Comparison of ENCODE assay signal across 10 cellular contexts in the genomic region with DNA sequence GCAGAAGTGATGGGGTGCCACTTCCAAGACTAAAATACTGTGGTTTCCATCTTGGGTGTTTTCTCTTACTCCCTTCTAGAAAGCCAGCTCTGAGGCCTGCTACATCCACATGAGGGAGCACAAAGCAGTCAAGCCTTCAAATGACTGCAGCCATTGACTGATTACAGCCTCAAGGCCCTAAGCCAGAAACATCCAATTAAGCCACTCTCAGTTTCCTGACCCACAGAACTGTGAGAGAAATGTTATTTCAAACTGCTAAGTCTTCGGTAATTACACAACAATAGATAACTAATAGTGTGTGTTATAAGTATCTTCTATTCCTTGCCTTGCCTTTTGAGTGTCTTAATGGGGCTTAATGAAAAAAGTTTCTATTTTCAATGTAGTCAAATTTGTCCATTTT. TPM values are rescaled to one million over a fixed set of nuclear protein-coding genes. Genes with fewer than 3 reads are reported as not detected.
DNase-seq lines count a peak whose midpoint lies in the region; ATAC-seq and TF ChIP-seq lines count a peak whose summit lies in the region.
"Had no signal": no experiment of that assay in that cellular context is flagged by ENCODE, and none has a peak within 500 bp of the region (broad histone marks: within the 10 kb centered on the region; RNA-seq: fewer than 3 reads in every experiment).

No MANE protein-coding gene starts in this region.

- H3K36me3 ChIP-seq in parathyroid adenoma (ENCODE audit: control insufficient read depth, insufficient read depth, low read length) = no peaks in the 10 kb centered on the region
- H3K36me3 ChIP-seq: neutrophil had no signal

- peak; percentile 12 for TF ChIP-seq CTCF in parathyroid adenoma (IDR thresholded peaks at IDR 0.05)

- no peak overlapping the region for H3K27ac ChIP-seq in parathyroid adenoma
- H3K27ac ChIP-seq: neutrophil had no signal

- H3K36me3 Mint-ChIP-seq in T-helper 17 cell (ENCODE audit: low read depth) = no peaks in the 10 kb centered on the region

- no peaks in the 10 kb centered on the region for H3K27me3 Mint-ChIP-seq in T-helper 17 cell

- H3K27me3 ChIP-seq in parathyroid adenoma (ENCODE audit: control insufficient read depth, insufficient read depth, low read length) = no peaks in the 10 kb centered on the region
- H3K27me3 ChIP-seq: neutrophil had no signal

- no peak overlapping the region for H3K4me2 ChIP-seq in parathyroid adenoma (ENCODE audit: low read length)

- H3K4me3 Mint-ChIP-seq in T-helper 17 cell = no peak overlapping the region

- peaks cover 46% of the 10 kb centered on the region for H3K4me1 Mint-ChIP-seq in T-helper 17 cell

- no peak overlapping the region for H3K9ac ChIP-seq in parathyroid adenoma

- peaks cover 3% of the 10 kb centered on the region for H3K4me1 ChIP-seq in parathyroid adenoma

- H3K9me3 ChIP-seq in parathyroid adenoma (ENCODE audit: control insufficient read depth, low read length) (no peaks in the 10 kb centered on the region), T-helper 17 cell (ENCODE audit: control insufficient read depth, low read length, poor library complexity, severe bottlenecking) (no peaks in the 10 kb centered on the region)
- H3K9me3 ChIP-seq: neutrophil had no signal

- ATAC-seq in GM19455 (IDR thresholded peaks at IDR 0.05; ENCODE audit: unreplicated experiment) (no peak), T-helper 17 cell (no peak), HG03378 (IDR thresholded peaks at IDR 0.05; ENCODE audit: unreplicated experiment) (no peak)

- no peak overlapping the region for H3K27ac Mint-ChIP-seq in T-helper 17 cell

- H3K79me2 ChIP-seq in parathyroid adenoma = peaks cover 50% of the 10 kb centered on the region

- no peak overlapping the region for H3K4me3 ChIP-seq in parathyroid adenoma (ENCODE audit: low read depth, low read length)

- DNase-seq in NCI-H1694 (lab: John Stamatoyannopoulos, UW) (peak; percentile 7), NCI-H1694 treated with DMSO at 0.1 percent for 48 hours (lab: John Stamatoyannopoulos, UW) (no peak), NCI-H2171 treated with DMSO at 0.1 percent for 48 hours (lab: John Stamatoyannopoulos, UW) (peak; percentile 72), dermis blood vessel endothelial cell (peak; percentile 7), T-helper 17 cell (no peak)
- DNase-seq: stimulated activated CD4-positive, alpha-beta T cell treated with anti-CD3 and anti-CD28 coated beads, Interleukin-4, amount 100 ng/mL, for 24 hours had no signal

- no peak overlapping the region for H2AFZ ChIP-seq in parathyroid adenoma

RNA-seq across cellular contexts. Expression of a gene that starts 24.8 kb away (rescaled TPM):
- total RNA-seq in dermis blood vessel endothelial cell (23.8 and 25.0 TPM in 2 replicates), T-helper 17 cell (10 to 100 TPM; 56.1 to 59.6 TPM)

Comparison
In these comparisons a context has a peak if more than half of its experiments do, and no peak if none do; other contexts are left out.
1. DNase-seq: peak in NCI-H1694 (single experiment), NCI-H2171 treated with DMSO at 0.1 percent for 48 hours (single experiment) and dermis blood vessel endothelial cell (single experiment); none in NCI-H1694 treated with DMSO at 0.1 percent for 48 hours (single experiment) and T-helper 17 cell (0 of 3).